Comparison of ENCODE assay signal across 10 cellular contexts in genomic region chr7:25686493-25686892, GRCh38.
"Had no signal": no experiment of that assay in that cellular context is flagged by ENCODE, and none has a peak within 500 bp of the region (broad histone marks: within the 10 kb centered on the region; RNA-seq: fewer than 3 reads in every experiment).

No MANE protein-coding gene starts in this region.

- ATAC-seq: HCT116, HepG2 had no signal

- H2AFZ ChIP-seq: GM23248 had no signal

- H3K4me1 ChIP-seq: HAP-1 had no signal

- H3K9ac ChIP-seq: GM23248 had no signal

- H3K9me3 Mint-ChIP-seq: IgD-negative memory B cell had no signal

- H3K27ac Mint-ChIP-seq: HFFc6, IgD-negative memory B cell had no signal

- H3K4me1 Mint-ChIP-seq: IgD-negative memory B cell had no signal

- H3K36me3 Mint-ChIP-seq: IgD-negative memory B cell had no signal

- H3K4me3 Mint-ChIP-seq: HFFc6, IgD-negative memory B cell had no signal

- DNase-seq: GM23248, GOT3, H7, HFFc6, KBM-7 had no signal

- H3K4me3 ChIP-seq: GM23248, HAP-1 had no signal

- H3K27ac ChIP-seq: GM23248, HL-60 had no signal

- H3K36me3 ChIP-seq: HAP-1 had no signal

- H3K9me3 ChIP-seq: HAP-1 had no signal
